ENCODE assay signal across 25 cellular contexts in the genomic region with DNA sequence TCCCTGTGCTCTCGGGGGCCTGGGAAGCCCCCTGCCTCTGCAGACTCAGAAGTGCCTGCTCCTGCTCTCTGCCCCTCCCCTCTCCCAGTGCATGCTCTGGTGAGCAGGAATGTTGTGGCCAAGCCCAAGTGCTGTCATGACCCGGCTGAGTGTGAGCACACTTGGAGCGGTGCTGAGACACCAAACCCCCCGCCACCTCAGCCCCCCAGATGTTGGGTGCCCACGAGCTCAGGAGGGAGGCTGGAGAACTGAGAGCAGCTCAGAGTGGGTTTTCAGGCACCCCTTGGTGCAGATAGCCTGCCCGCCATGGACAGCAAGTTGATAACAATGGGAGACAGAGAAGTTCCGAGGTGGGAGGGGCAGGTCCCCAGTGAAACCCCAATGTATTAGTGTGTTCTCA.
"Had no signal": no experiment of that assay in that cellular context is flagged by ENCODE, and none has a peak within 500 bp of the region (broad histone marks: within the 10 kb centered on the region; RNA-seq: fewer than 3 reads in every experiment).

No MANE protein-coding gene starts in this region.

- H3K36me3 Mint-ChIP-seq: naive thymus-derived CD8-positive, alpha-beta T cell; stimulated activated memory B cell treated with anti-CD40 and anti-IgM and Interleukin-4, amounts not matched to agents 10 μg/mL and 1 μg/mL and 100 μg/mL, for 72 hours; type B pancreatic cell had no signal

- H3K4me1 ChIP-seq: colonic mucosa, gastrocnemius medialis, heart left ventricle, left lung, right lobe of liver, testis, tibial artery had no signal

- H3K4me3 ChIP-seq: colonic mucosa, gastrocnemius medialis, heart left ventricle, hepatocyte, left lung, ovary, right lobe of liver, testis, tibial artery had no signal

- H3K4me3 Mint-ChIP-seq: dendritic cell treated with granulocyte-macrophage colony-stimulating factor and Interleukin-4, amounts not matched to agents 40 ng/mL and 50 ng/mL, for 4 days; endodermal cell; naive thymus-derived CD8-positive, alpha-beta T cell; stimulated activated memory B cell treated with anti-CD40 and anti-IgM and Interleukin-4, amounts not matched to agents 10 μg/mL and 1 μg/mL and 100 μg/mL, for 72 hours; type B pancreatic cell had no signal

- H3K9me3 Mint-ChIP-seq: type B pancreatic cell had no signal

- ATAC-seq: esophagus mucosa; gastrocnemius medialis; heart left ventricle; left lung; naive thymus-derived CD8-positive, alpha-beta T cell; right lobe of liver; stimulated activated memory B cell treated with anti-CD40 and anti-IgM and Interleukin-4, amounts not matched to agents 10 μg/mL and 1 μg/mL and 100 μg/mL, for 72 hours; stimulated activated naive CD8-positive, alpha-beta T cell treated with anti-CD3 and anti-CD28 coated beads, Interleukin-15, Interleukin-2, amounts not matched to agents 100 U/mL and 50 U/mL, for 24 hours had no signal

- H3K27ac ChIP-seq: colonic mucosa, epithelial cell of prostate, gastrocnemius medialis, heart left ventricle, hepatocyte, left lung, ovary, right lobe of liver, testis, tibial artery had no signal

- H3K27me3 Mint-ChIP-seq: naive thymus-derived CD8-positive, alpha-beta T cell; stimulated activated memory B cell treated with anti-CD40 and anti-IgM and Interleukin-4, amounts not matched to agents 10 μg/mL and 1 μg/mL and 100 μg/mL, for 72 hours; type B pancreatic cell had no signal

- H3K27me3 ChIP-seq: colonic mucosa, gastrocnemius medialis, heart left ventricle, hepatocyte, left lung, ovary, right lobe of liver, testis, tibial artery had no signal

- DNase-seq: central memory CD4-positive, alpha-beta T cell; colonic mucosa; effector CD8-positive, alpha-beta T cell; endodermal cell; foreskin fibroblast; gastrocnemius medialis; heart left ventricle; kidney glomerular epithelial cell; left lung; naive thymus-derived CD8-positive, alpha-beta T cell; occipital lobe; ovary; right lobe of liver; small intestine; stimulated activated CD4-positive, alpha-beta T cell treated with anti-CD3 and anti-CD28 coated beads, Interleukin-4, amount 100 ng/mL, for 4 hours; stimulated activated naive CD8-positive, alpha-beta T cell treated with anti-CD3 and anti-CD28 coated beads, Interleukin-15, Interleukin-2, amounts not matched to agents 100 U/mL and 50 U/mL, for 24 hours; substantia nigra; testis; tibial artery had no signal

- H3K27ac Mint-ChIP-seq: dendritic cell treated with granulocyte-macrophage colony-stimulating factor and Interleukin-4, amounts not matched to agents 40 ng/mL and 50 ng/mL, for 4 days; endodermal cell; naive thymus-derived CD8-positive, alpha-beta T cell; stimulated activated memory B cell treated with anti-CD40 and anti-IgM and Interleukin-4, amounts not matched to agents 10 μg/mL and 1 μg/mL and 100 μg/mL, for 72 hours; type B pancreatic cell had no signal

- H3K36me3 ChIP-seq: colonic mucosa, gastrocnemius medialis, heart left ventricle, left lung, ovary, right lobe of liver, tibial artery had no signal

- H3K4me1 Mint-ChIP-seq: stimulated activated memory B cell treated with anti-CD40 and anti-IgM and Interleukin-4, amounts not matched to agents 10 μg/mL and 1 μg/mL and 100 μg/mL, for 72 hours had no signal

- H3K9me3 ChIP-seq: colonic mucosa, gastrocnemius medialis, left lung, ovary, right lobe of liver, testis had no signal
